Comparison of ENCODE assay signal across 1 cellular context in the genomic region with DNA sequence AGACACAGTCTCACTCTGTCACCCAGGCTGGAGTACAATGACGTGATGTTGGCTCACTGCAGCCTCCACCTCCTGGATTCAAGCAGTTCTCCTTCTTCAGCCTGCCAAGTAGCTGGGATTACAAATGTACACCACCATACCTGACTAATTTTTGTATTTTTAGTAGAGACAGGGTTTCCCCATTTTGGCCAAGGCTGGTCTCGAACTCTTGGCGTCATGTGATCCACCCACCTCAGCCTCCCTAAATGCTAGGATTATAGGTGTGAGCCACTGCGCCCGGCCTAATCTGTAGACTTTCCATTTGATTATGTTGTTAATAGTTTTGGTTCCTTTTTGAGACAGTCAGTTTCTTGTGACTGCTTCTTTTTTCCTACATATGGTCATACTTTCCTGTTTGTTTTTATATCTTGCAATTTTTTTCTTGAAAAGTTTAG.
TF ChIP-seq lines count a peak whose summit lies in the region.

No MANE protein-coding gene starts in this region.

TF ChIP-seq in HepG2, 621 proteins besides CTCF, POLR2A, EP300 and RAD21:
- TF ChIP-seq ZNF432 (CRISPR knock-in tag; IDR thresholded peaks at IDR 0.05; ENCODE audit: borderline replicate concordance) (no peak), ZNF331 (CRISPR knock-in tag; IDR thresholded peaks at IDR 0.05) (no peak), NONO (IDR thresholded peaks at IDR 0.05) (no peak), NONO (CRISPR knock-in tag; conservative IDR thresholded peaks at IDR 0.05) (no peak), FOXA1 (IDR thresholded peaks at IDR 0.05) (no peak), FOXA1 (CRISPR knock-in tag; IDR thresholded peaks at IDR 0.05) (no peak), HNRNPL (IDR thresholded peaks at IDR 0.05; ENCODE audit: low read depth, low read length) (no peak), SSRP1 (CRISPR knock-in tag; IDR thresholded peaks at IDR 0.05) (no peak), ARID2 (CRISPR knock-in tag; IDR thresholded peaks at IDR 0.05; ENCODE audit: borderline replicate concordance) (no peak), BHLHE40 (IDR thresholded peaks at IDR 0.05; ENCODE audit: low read length) (no peak), ARNTL (CRISPR knock-in tag; IDR thresholded peaks at IDR 0.05) (no peak), CHD4 (IDR thresholded peaks at IDR 0.05; ENCODE audit: borderline replicate concordance, low read length) (no peak), ATF7-NPFF (CRISPR knock-in tag; IDR thresholded peaks at IDR 0.05; ENCODE audit: low read depth) (no peak), ZNF816 (CRISPR knock-in tag; IDR thresholded peaks at IDR 0.05; ENCODE audit: borderline replicate concordance) (no peak), GATAD2A (CRISPR knock-in tag; IDR thresholded peaks at IDR 0.05) (no peak), ZIK1 (CRISPR knock-in tag; IDR thresholded peaks at IDR 0.05; ENCODE audit: borderline replicate concordance, low read depth) (no peak), MIXL1 (CRISPR knock-in tag; IDR thresholded peaks at IDR 0.05) (no peak), ZNF883 (CRISPR knock-in tag; IDR thresholded peaks at IDR 0.05; ENCODE audit: not compliant biosample characterization) (no peak), AGO2 (optimal IDR thresholded peaks at IDR 0.05; ENCODE audit: low read depth, low read length) (no peak), ZNF672 (CRISPR knock-in tag; IDR thresholded peaks at IDR 0.05) (no peak)
- TF ChIP-seq, protein P1, sequence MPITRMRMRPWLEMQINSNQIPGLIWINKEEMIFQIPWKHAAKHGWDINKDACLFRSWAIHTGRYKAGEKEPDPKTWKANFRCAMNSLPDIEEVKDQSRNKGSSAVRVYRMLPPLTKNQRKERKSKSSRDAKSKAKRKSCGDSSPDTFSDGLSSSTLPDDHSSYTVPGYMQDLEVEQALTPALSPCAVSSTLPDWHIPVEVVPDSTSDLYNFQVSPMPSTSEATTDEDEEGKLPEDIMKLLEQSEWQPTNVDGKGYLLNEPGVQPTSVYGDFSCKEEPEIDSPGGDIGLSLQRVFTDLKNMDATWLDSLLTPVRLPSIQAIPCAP (CRISPR knock-in tag; IDR thresholded peaks at IDR 0.05; ENCODE audit: low read depth), result no peak
